In the genomic region with DNA sequence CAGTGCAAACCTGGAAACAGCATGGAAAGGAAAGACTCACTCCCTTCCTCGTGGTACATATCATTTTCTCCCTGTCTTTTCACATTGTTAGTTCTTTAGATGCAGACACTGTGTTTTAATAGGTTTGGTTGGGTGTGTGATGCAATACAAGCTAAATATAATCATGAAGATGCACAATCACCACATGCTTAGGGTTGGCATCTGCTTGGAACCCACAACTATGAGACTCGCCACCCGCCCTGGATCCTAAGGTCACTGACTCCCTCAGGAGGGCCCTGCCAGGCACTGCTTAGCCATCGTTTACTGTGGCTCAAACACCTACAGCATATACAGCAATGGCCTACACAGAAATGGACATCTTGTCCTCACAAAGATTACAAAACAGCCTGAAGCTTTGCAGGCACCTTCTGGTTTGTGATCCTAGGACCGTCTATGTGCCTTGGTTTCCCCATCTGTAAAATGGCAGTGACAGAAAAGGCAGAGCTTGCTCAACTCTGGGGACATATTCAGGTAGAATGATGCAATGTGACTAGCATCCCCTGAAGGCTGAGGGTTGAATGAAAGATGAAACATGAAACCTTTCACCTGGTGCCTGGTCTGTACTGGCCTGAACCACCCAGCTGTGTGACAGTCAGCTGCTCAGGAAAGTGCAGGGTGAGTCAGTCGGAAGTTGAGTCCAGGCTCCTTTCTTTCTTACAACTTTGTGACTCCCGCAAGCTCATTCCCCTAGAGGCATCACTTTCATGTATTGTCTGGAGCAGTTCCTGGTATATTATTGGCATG, we compare ENCODE assay signal across 1 cellular context.
TF ChIP-seq lines count a peak whose summit lies in the region.

No MANE protein-coding gene starts in this region.

TF ChIP-seq in H1, 55 proteins besides CTCF, POLR2A, EP300 and RAD21 (continued from another document):
- TF ChIP-seq SIN3A (conservative IDR thresholded peaks at IDR 0.05 in 1 of 2, IDR thresholded peaks at IDR 0.05 in 1 of 2; ENCODE audit: low read depth in 1 of 2, low read length in 2 of 2): peak in 1 of 2 experiments; percentile 86; a peak in 2 of 4 replicates
- no peak for TF ChIP-seq SUZ12 (IDR thresholded peaks at IDR 0.05; ENCODE audit: low read length)
